In genomic region chr20:35264755-35265154, GRCh38 we compare ENCODE assay signal across 1 cellular context.
A peak's percentile ranks its signal among the peaks of the same experiment; 100 is the strongest.
TF ChIP-seq lines count a peak whose summit lies in the region.

No MANE protein-coding gene starts in this region.

TF ChIP-seq in SK-N-SH, 30 proteins besides CTCF, POLR2A, EP300 and RAD21:
- TF ChIP-seq SMC3 (IDR thresholded peaks at IDR 0.05; ENCODE audit: low read depth, low read length) = peak; percentile 46; the same call in 1 of the 2 replicates
- TF ChIP-seq MAX (IDR thresholded peaks at IDR 0.05; ENCODE audit: low read depth) = no peak
